8 cellular contexts compared by ENCODE assay signal in the genomic region with DNA sequence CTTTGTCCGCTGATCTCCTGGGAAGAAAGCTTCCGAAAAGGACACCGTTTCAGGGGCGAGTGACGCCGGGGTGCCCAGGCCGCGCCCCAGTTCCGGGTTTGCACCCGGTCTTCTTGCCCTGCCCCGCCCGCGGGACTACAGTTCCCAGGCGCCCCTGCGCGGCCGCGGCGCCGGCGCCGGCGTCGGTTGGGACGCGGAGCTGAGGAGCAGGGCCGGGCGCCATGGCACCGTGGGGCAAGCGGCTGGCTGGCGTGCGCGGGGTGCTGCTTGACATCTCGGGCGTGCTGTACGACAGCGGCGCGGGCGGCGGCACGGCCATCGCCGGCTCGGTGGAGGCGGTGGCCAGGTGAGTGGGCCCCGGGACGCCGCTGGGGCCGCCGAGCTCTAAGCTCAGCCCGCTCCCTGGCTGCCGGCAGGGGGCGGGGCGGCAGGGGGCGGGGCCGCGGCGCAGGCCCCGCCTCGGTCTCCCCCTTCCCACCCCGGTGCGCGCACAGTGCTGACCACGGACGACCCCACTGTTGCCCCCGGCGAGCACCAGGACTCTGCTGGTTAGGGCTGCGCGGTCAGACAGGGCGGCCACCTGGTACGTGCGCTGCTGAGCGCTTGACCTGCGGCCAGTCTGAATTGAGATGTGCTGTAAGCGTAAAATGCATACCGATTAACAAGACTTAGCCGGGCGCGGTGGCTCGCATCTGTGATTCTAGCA. TPM values are rescaled to one million over a fixed set of nuclear protein-coding genes. Genes with fewer than 3 reads are reported as not detected.
DNase-seq lines count a peak whose midpoint lies in the region; ATAC-seq and TF ChIP-seq lines count a peak whose summit lies in the region.

Gene LHPP (plus strand): TSS at position 182 of the 706 bp plus-strand sequence. CDS start 40 bp downstream, at position 222.

- H3K4me3 ChIP-seq in OCI-LY3 (ENCODE audit: low read length) (peak within 1 kb of the TSS; percentile 94), epithelial cell of proximal tubule (ENCODE audit: low read depth, low read length) (peak within 1 kb of the TSS; percentile 71), mucosa of stomach (ENCODE audit: low read length) (peak within 1 kb of the TSS; percentile 51)

- H3K4me2 ChIP-seq in OCI-LY3 (ENCODE audit: low read length), result peak within 1 kb of the TSS; percentile 84

- H4K20me1 ChIP-seq in OCI-LY3 (ENCODE audit: insufficient read depth, low read length), result no peaks in the 10 kb centered on the region

- H3K27me3 ChIP-seq in OCI-LY3 (ENCODE audit: low read depth, low read length), result no peaks in the 10 kb centered on the region; the same call in 1 of the 2 replicates
- H3K27me3 ChIP-seq in mucosa of stomach (ENCODE audit: control insufficient read depth, insufficient read depth, low read length), result peaks cover 3% of the 10 kb centered on the region

- H2AFZ ChIP-seq in OCI-LY3 (ENCODE audit: low read depth, low read length), result peak within 1 kb of the TSS; percentile 99

- H3K4me1 ChIP-seq in OCI-LY3 (ENCODE audit: low read length) (peaks cover 13% of the 10 kb centered on the region), mucosa of stomach (ENCODE audit: control insufficient read depth, insufficient read depth, low read length) (peaks cover 17% of the 10 kb centered on the region)

- H3K9ac ChIP-seq in OCI-LY3 (ENCODE audit: low read length) (peak within 1 kb of the TSS; percentile 60), mucosa of stomach (ENCODE audit: low read length) (peak within 1 kb of the TSS; percentile 70)

- H3K9me3 ChIP-seq in OCI-LY3 (ENCODE audit: insufficient read depth, low read length) (no peaks in the 10 kb centered on the region), mucosa of stomach (ENCODE audit: control insufficient read depth, low read length) (no peaks in the 10 kb centered on the region)

- TF ChIP-seq CTCF in OCI-LY3 (IDR thresholded peaks at IDR 0.05; ENCODE audit: low read depth, low read length) (no peak), epithelial cell of proximal tubule (conservative IDR thresholded peaks at IDR 0.05; ENCODE audit: low read depth, low read length) (no peak)

- H3K27ac ChIP-seq in OCI-LY3 (ENCODE audit: low read length), result no peak within 1 kb of the TSS

- DNase-seq in COLO829 (ENCODE audit: low spot score) (peak; percentile 42), activated T-cell treated with anti-CD3 and anti-CD28 coated beads for 4 hours (peak; percentile 76), epithelial cell of proximal tubule (ENCODE audit: low read depth) (no peak)
- DNase-seq in stimulated activated CD8-positive, alpha-beta memory T cell treated with anti-CD3 and anti-CD28 coated beads, Interleukin-4, amount 100 ng/mL, for 4 hours (ENCODE audit: low read depth in 2 of 2, low spot score in 1 of 2), result peak; percentile 55 to 69

- H3K79me2 ChIP-seq in OCI-LY3 (ENCODE audit: low read length), result no peaks in the 10 kb centered on the region

- H3K36me3 ChIP-seq in OCI-LY3 (replicated peaks; ENCODE audit: low read depth, low read length) (no peaks in the 10 kb centered on the region), mucosa of stomach (ENCODE audit: control insufficient read depth, insufficient read depth, low read length) (no peaks in the 10 kb centered on the region)

- peak; percentile 92 for ATAC-seq in GM19438 (IDR thresholded peaks at IDR 0.05; ENCODE audit: low read depth, unreplicated experiment)
- ATAC-seq in HG03565 (IDR thresholded peaks at IDR 0.05; ENCODE audit: unreplicated experiment), result peak; percentile 91

RNA-seq across cellular contexts. Expression of gene LHPP, which starts in this region (rescaled TPM):
- total RNA-seq in epithelial cell of proximal tubule, result 3.6 and 12.1 TPM in 2 replicates
